Comparison of ENCODE assay signal across 9 cellular contexts in genomic region chr6:110618591-110619267, GRCh38.
DNase-seq lines count a peak whose midpoint lies in the region; ATAC-seq, FAIRE-seq and TF ChIP-seq lines count a peak whose summit lies in the region.
"Had no signal": no experiment of that assay in that cellular context is flagged by ENCODE, and none has a peak within 500 bp of the region (broad histone marks: within the 10 kb centered on the region; RNA-seq: fewer than 3 reads in every experiment).

No MANE protein-coding gene starts in this region.

- H3K9me3 ChIP-seq in Loucy (ENCODE audit: insufficient read depth, low read depth, low read length) (no peaks in the 10 kb centered on the region), MG63 (no peaks in the 10 kb centered on the region)

- peak overlapping the region; percentile 57 for H3K4me2 ChIP-seq in Loucy (ENCODE audit: low read depth, low read length, poor library complexity, severe bottlenecking)

- H3K79me2 ChIP-seq in Loucy (ENCODE audit: insufficient read depth, low read length): no peaks in the 10 kb centered on the region

- H3K4me3 Mint-ChIP-seq in nephron: no peak overlapping the region
- H3K4me3 Mint-ChIP-seq in activated CD8-positive, alpha-beta T cell treated with anti-CD3 and anti-CD28 coated beads, Interleukin-2, amount 10 ng/mL, durations not matched to agents 7 days and 5 days: no peak overlapping the region

- H3K4me1 Mint-ChIP-seq in nephron: peaks cover 26% of the 10 kb centered on the region
- peaks cover 11% of the 10 kb centered on the region for H3K4me1 Mint-ChIP-seq in activated CD8-positive, alpha-beta T cell treated with anti-CD3 and anti-CD28 coated beads, Interleukin-2, amount 10 ng/mL, durations not matched to agents 7 days and 5 days (ENCODE audit: low read depth)

- H4K20me1 ChIP-seq in Loucy (ENCODE audit: insufficient read depth, low read length, poor library complexity, severe bottlenecking): no peaks in the 10 kb centered on the region

- H3K27me3 ChIP-seq in Loucy (ENCODE audit: insufficient read depth, low read length, poor library complexity, severe bottlenecking): no peaks in the 10 kb centered on the region
- no peaks in the 10 kb centered on the region for H3K27me3 ChIP-seq in MG63

- no peaks in the 10 kb centered on the region for H3K9me2 ChIP-seq in Loucy (replicated peaks; ENCODE audit: low read depth, low read length)

- H3K4me3 ChIP-seq in Loucy (ENCODE audit: low read length, poor library complexity, severe bottlenecking) (peak overlapping the region; percentile 24), MG63 (no peak overlapping the region)
- H3K4me3 ChIP-seq: GM23248 had no signal

- CTCF ChIA-PET in activated CD8-positive, alpha-beta T cell treated with anti-CD3 and anti-CD28 coated beads, Interleukin-2, amount 10 ng/mL, durations not matched to agents 7 days and 5 days (lab: Charles Lee): interaction anchor here (0.6 to 1.9 kb wide), 3 partner anchors 59 to 259 kb away, joined by 3 to 6 read pairs (median 4); no protein-coding TSS in a partner anchor

- peak; percentile 16 for DNase-seq in ELR (ENCODE audit: low read depth)
- peak; percentile 63 for DNase-seq in dermis blood vessel endothelial cell
- DNase-seq in RCC 7860 (ENCODE audit: low spot score): no peak
- no peak for DNase-seq in activated CD8-positive, alpha-beta T cell treated with anti-CD3 and anti-CD28 coated beads, Interleukin-2, amount 10 ng/mL, durations not matched to agents 7 days and 5 days
- DNase-seq in NCI-H1694 treated with DMSO at 0.1 percent for 48 hours (lab: John Stamatoyannopoulos, UW): no peak
- no peak for DNase-seq in MG63
- DNase-seq: GM23248 had no signal

- H3K4me1 ChIP-seq in Loucy (ENCODE audit: insufficient read depth, low read length, poor library complexity, severe bottlenecking): peaks cover 24% of the 10 kb centered on the region

- FAIRE-seq in RCC 7860 (lab: Jason Lieb, UNC): no peak

- no peaks in the 10 kb centered on the region for H3K27me3 Mint-ChIP-seq in nephron (ENCODE audit: low read depth)
- H3K27me3 Mint-ChIP-seq in activated CD8-positive, alpha-beta T cell treated with anti-CD3 and anti-CD28 coated beads, Interleukin-2, amount 10 ng/mL, durations not matched to agents 7 days and 5 days (ENCODE audit: low read depth): no peaks in the 10 kb centered on the region

- H3K36me3 ChIP-seq in Loucy (ENCODE audit: insufficient read depth, low read length) (peaks cover 71% of the 10 kb centered on the region; the same call in 1 of the 2 replicates), MG63 (no peaks in the 10 kb centered on the region)

- H3K9ac ChIP-seq in Loucy (ENCODE audit: low read depth, low read length, poor library complexity, severe bottlenecking): peak overlapping the region; percentile 26
- H3K9ac ChIP-seq: GM23248 had no signal

- H3K9me3 Mint-ChIP-seq in nephron: no peaks in the 10 kb centered on the region
- H3K9me3 Mint-ChIP-seq in activated CD8-positive, alpha-beta T cell treated with anti-CD3 and anti-CD28 coated beads, Interleukin-2, amount 10 ng/mL, durations not matched to agents 7 days and 5 days (ENCODE audit: insufficient read depth): no peaks in the 10 kb centered on the region

- no peaks in the 10 kb centered on the region for H3F3A ChIP-seq in Loucy (ENCODE audit: low read depth)

- H3K27ac Mint-ChIP-seq in nephron: peak overlapping the region; percentile 42 to 81 (median 68)
- no peak overlapping the region for H3K27ac Mint-ChIP-seq in activated CD8-positive, alpha-beta T cell treated with anti-CD3 and anti-CD28 coated beads, Interleukin-2, amount 10 ng/mL, durations not matched to agents 7 days and 5 days

- H2AFZ ChIP-seq in Loucy (ENCODE audit: low read length): no peak overlapping the region
- H2AFZ ChIP-seq: GM23248 had no signal

- TF ChIP-seq CTCF in Loucy (conservative IDR thresholded peaks at IDR 0.05; ENCODE audit: low read length) (peak; percentile 69), nephron (IDR thresholded peaks at IDR 0.05; ENCODE audit: unreplicated experiment in 3 of 3) (peak in 2 of 3 experiments; percentile 28 to 39)

- POLR2A ChIA-PET in activated CD8-positive, alpha-beta T cell treated with anti-CD3 and anti-CD28 coated beads, Interleukin-2, amount 10 ng/mL, durations not matched to agents 7 days and 5 days (lab: Charles Lee): no interaction called here

- ATAC-seq in activated CD8-positive, alpha-beta T cell treated with anti-CD3 and anti-CD28 coated beads, Interleukin-2, amount 10 ng/mL, durations not matched to agents 7 days and 5 days: no peak

- peaks cover 80% of the 10 kb centered on the region for H3K36me3 Mint-ChIP-seq in nephron (ENCODE audit: low read depth)
- peaks cover 18% of the 10 kb centered on the region for H3K36me3 Mint-ChIP-seq in activated CD8-positive, alpha-beta T cell treated with anti-CD3 and anti-CD28 coated beads, Interleukin-2, amount 10 ng/mL, durations not matched to agents 7 days and 5 days (ENCODE audit: low read depth)

Comparison
In these comparisons a context has a peak if more than half of its experiments do, and no peak if none do; other contexts are left out.
1. DNase-seq: peak in ELR (single experiment) and dermis blood vessel endothelial cell (single experiment); none in RCC 7860 (single experiment), activated CD8-positive, alpha-beta T cell treated with anti-CD3 and anti-CD28 coated beads, Interleukin-2, amount 10 ng/mL, durations not matched to agents 7 days and 5 days (single experiment), NCI-H1694 treated with DMSO at 0.1 percent for 48 hours (single experiment) and MG63 (single experiment).